Comparison of ENCODE assay signal across 15 cellular contexts in genomic region chr2:47373747-47374146, GRCh38. TPM values are rescaled to one million over a fixed set of nuclear protein-coding genes. Genes with fewer than 3 reads are reported as not detected.
DNase-seq lines count a peak whose midpoint lies in the region; ATAC-seq and TF ChIP-seq lines count a peak whose summit lies in the region.
"Had no signal": no experiment of that assay in that cellular context is flagged by ENCODE, and none has a peak within 500 bp of the region (broad histone marks: within the 10 kb centered on the region; RNA-seq: fewer than 3 reads in every experiment).

No MANE protein-coding gene starts in this region.

- no peak for TF ChIP-seq RAD21 in liver (IDR thresholded peaks at IDR 0.05)

- peaks cover 24% of the 10 kb centered on the region for H3K4me1 Mint-ChIP-seq in WTC11

- H3K36me3 ChIP-seq in liver (ENCODE audit: control insufficient read depth in 4 of 4, insufficient read depth in 3 of 4, low read depth in 1 of 4, low read length in 3 of 4), result no peaks in the 10 kb centered on the region

- peaks cover 0 to 12% (median 10%) of the 10 kb centered on the region in 4 donors for H3K4me1 ChIP-seq in liver (ENCODE audit: control insufficient read depth in 4 of 4, insufficient read depth in 4 of 4, low read length in 3 of 4)

- H3K9me3 ChIP-seq in liver (ENCODE audit: control insufficient read depth in 4 of 4, low read length in 3 of 4), result no peaks in the 10 kb centered on the region

- CTCF ChIA-PET in WTC11 (lab: Charles Lee), result interaction anchor here (1.1 to 3.1 kb wide), 4 partner anchors 14 to 51 kb away, joined by 3 to 29 read pairs (median 10); no protein-coding TSS in a partner anchor

- TF ChIP-seq CTCF in WTC11 (IDR thresholded peaks at IDR 0.05) (no peak), liver (IDR thresholded peaks at IDR 0.05; ENCODE audit: low read depth, low read length, missing input control) (peak; percentile 7)

- H3K4me3 ChIP-seq in liver (ENCODE audit: low read depth in 1 of 3, low read length in 3 of 3), result no peak overlapping the region

- H3K9me3 Mint-ChIP-seq in WTC11, result no peaks in the 10 kb centered on the region
- H3K9me3 Mint-ChIP-seq: activated naive CD4-positive, alpha-beta T cell treated with anti-CD3 and anti-CD28 coated beads, Interleukin-2, amount 10 ng/mL, durations not matched to agents 7 days and 5 days; CD4-positive, alpha-beta memory T cell; immature natural killer cell had no signal

- POLR2A ChIA-PET in WTC11 (lab: Charles Lee), result interaction anchor here (0.7 kb wide), 1 partner anchor 1588 kb away, joined by 11 read pairs; no protein-coding TSS in a partner anchor

- no peak overlapping the region for H3K27ac ChIP-seq in liver (ENCODE audit: low read depth in 1 of 2, low read length in 2 of 2)

- DNase-seq in COLO829 (ENCODE audit: low spot score) (peak; percentile 84), HuH-7.5 (ENCODE audit: low spot score) (peak; percentile 24), WTC11 (ENCODE audit: low spot score) (peak; percentile 49)
- DNase-seq: activated CD4-positive, CD25-positive, alpha-beta regulatory T cell; activated naive CD4-positive, alpha-beta T cell treated with anti-CD3 and anti-CD28 coated beads, Interleukin-2, amount 10 ng/mL, durations not matched to agents 7 days and 5 days; CD4-positive, alpha-beta memory T cell; effector CD8-positive, alpha-beta T cell; immature natural killer cell; NCI-H774 had no signal

- H3K9ac ChIP-seq in liver (ENCODE audit: low read depth in 1 of 2, low read length in 2 of 2), result no peak overlapping the region

- peaks cover 9% of the 10 kb centered on the region for H3K27me3 Mint-ChIP-seq in WTC11 (ENCODE audit: low read depth)

- 56% methylated on average over 5 of the region's 5 CpGs for WGBS in liver

- peaks cover 0 to 10% (median 1%) of the 10 kb centered on the region in 4 donors for H3K27me3 ChIP-seq in liver (ENCODE audit: control insufficient read depth in 4 of 4, insufficient read depth in 4 of 4, low read length in 3 of 4)

- peak overlapping the region; percentile 20; the same call in 1 of the 2 replicates for H3K27ac Mint-ChIP-seq in WTC11
- H3K27ac Mint-ChIP-seq: activated naive CD4-positive, alpha-beta T cell treated with anti-CD3 and anti-CD28 coated beads, Interleukin-2, amount 10 ng/mL, durations not matched to agents 7 days and 5 days; CD4-positive, alpha-beta memory T cell; immature natural killer cell had no signal

- peak; percentile 11 for ATAC-seq in WTC11
- ATAC-seq in GM21576 (IDR thresholded peaks at IDR 0.05; ENCODE audit: unreplicated experiment), result no peak
- ATAC-seq in GM21717 (IDR thresholded peaks at IDR 0.05; ENCODE audit: unreplicated experiment), result no peak
- no peak for ATAC-seq in GM19324 (IDR thresholded peaks at IDR 0.05; ENCODE audit: low FRiP score, unreplicated experiment)
- no peak for ATAC-seq in GM21619 (IDR thresholded peaks at IDR 0.05; ENCODE audit: unreplicated experiment)

- no peak overlapping the region for H3K4me3 Mint-ChIP-seq in WTC11
- H3K4me3 Mint-ChIP-seq: activated naive CD4-positive, alpha-beta T cell treated with anti-CD3 and anti-CD28 coated beads, Interleukin-2, amount 10 ng/mL, durations not matched to agents 7 days and 5 days; CD4-positive, alpha-beta memory T cell; immature natural killer cell had no signal

- H3K36me3 Mint-ChIP-seq in WTC11, result peaks cover 59% of the 10 kb centered on the region
- H3K36me3 Mint-ChIP-seq: activated naive CD4-positive, alpha-beta T cell treated with anti-CD3 and anti-CD28 coated beads, Interleukin-2, amount 10 ng/mL, durations not matched to agents 7 days and 5 days; CD4-positive, alpha-beta memory T cell; immature natural killer cell had no signal

TF ChIP-seq in WTC11, 78 proteins besides CTCF, POLR2A, EP300 and RAD21 (continues in another document):
- no peak for TF ChIP-seq SP1 (CRISPR knock-in tag; conservative IDR thresholded peaks at IDR 0.05)
- TF ChIP-seq NFE2L1 (CRISPR knock-in tag; IDR thresholded peaks at IDR 0.05), result no peak
- no peak for TF ChIP-seq ZNF512 (CRISPR knock-in tag; IDR thresholded peaks at IDR 0.05; ENCODE audit: borderline replicate concordance)
- TF ChIP-seq ZNF219 (CRISPR knock-in tag; IDR thresholded peaks at IDR 0.05; ENCODE audit: borderline replicate concordance), result no peak
- TF ChIP-seq IRF1 (CRISPR knock-in tag; IDR thresholded peaks at IDR 0.05), result no peak

TF ChIP-seq in liver, 16 proteins besides CTCF, POLR2A, EP300 and RAD21:
- no peak for TF ChIP-seq JUND (IDR thresholded peaks at IDR 0.05)
- no peak for TF ChIP-seq EGR1 (IDR thresholded peaks at IDR 0.05; ENCODE audit: low read depth in 2 of 2)
- no peak for TF ChIP-seq HNF4A (conservative IDR thresholded peaks at IDR 0.05)
- no peak for TF ChIP-seq SP1 (IDR thresholded peaks at IDR 0.05)
- no peak for TF ChIP-seq HNF4G (IDR thresholded peaks at IDR 0.05)
- TF ChIP-seq NR2F2 (IDR thresholded peaks at IDR 0.05), result no peak
- TF ChIP-seq RXRA (IDR thresholded peaks at IDR 0.05), result no peak
- TF ChIP-seq ZBTB33 (IDR thresholded peaks at IDR 0.05), result no peak
- TF ChIP-seq ATF3 (IDR thresholded peaks at IDR 0.05), result no peak
- TF ChIP-seq FOXA2 (IDR thresholded peaks at IDR 0.05), result no peak
- TF ChIP-seq REST (IDR thresholded peaks at IDR 0.05), result no peak
- no peak for TF ChIP-seq TAF1 (conservative IDR thresholded peaks at IDR 0.05)
- TF ChIP-seq MAX (IDR thresholded peaks at IDR 0.05), result no peak
- no peak for TF ChIP-seq GABPA (IDR thresholded peaks at IDR 0.05 in 1 of 2, conservative IDR thresholded peaks at IDR 0.05 in 1 of 2)
- no peak for TF ChIP-seq YY1 (IDR thresholded peaks at IDR 0.05)
- no peak for TF ChIP-seq FOXA1 (IDR thresholded peaks at IDR 0.05)

RNA-seq across cellular contexts. Expression of gene EPCAM, which starts 4.6 kb away (rescaled TPM):
- total RNA-seq in WTC11 (2021), result 214 to 229 TPM (median 227 TPM) in 3 replicates
- total RNA-seq in liver, result 10 to 100 TPM in 1 of 2 donors, 1 to 10 TPM in 1; 1.5 to 21.8 TPM
- polyA plus RNA-seq in liver, result 1 to 10 TPM; 1.4 to 5.2 TPM
- total RNA-seq: CD4-positive, alpha-beta memory T cell; pulmonary artery endothelial cell had no signal
- polyA plus RNA-seq: CD4-positive, alpha-beta memory T cell; immature natural killer cell had no signal

RNA-seq across cellular contexts. Expression of gene MSH2, which starts 29.2 kb away (rescaled TPM):
- total RNA-seq in WTC11 (2021) (207 to 244 TPM (median 209 TPM) in 3 replicates), liver (10 to 100 TPM in 1 of 2 donors, 1 to 10 TPM in 1; 4.7 to 33.3 TPM)
- polyA plus RNA-seq in liver, result 1 to 10 TPM; 1.6 to 2.9 TPM

Comparison
In these comparisons a context has a peak if more than half of its experiments do, and no peak if none do; other contexts are left out.
1. DNase-seq: peak in every context shown above with its lines; median percentile 84 in COLO829; 49 in WTC11; 24 in HuH-7.5.